10 cellular contexts compared by ENCODE assay signal in the genomic region with DNA sequence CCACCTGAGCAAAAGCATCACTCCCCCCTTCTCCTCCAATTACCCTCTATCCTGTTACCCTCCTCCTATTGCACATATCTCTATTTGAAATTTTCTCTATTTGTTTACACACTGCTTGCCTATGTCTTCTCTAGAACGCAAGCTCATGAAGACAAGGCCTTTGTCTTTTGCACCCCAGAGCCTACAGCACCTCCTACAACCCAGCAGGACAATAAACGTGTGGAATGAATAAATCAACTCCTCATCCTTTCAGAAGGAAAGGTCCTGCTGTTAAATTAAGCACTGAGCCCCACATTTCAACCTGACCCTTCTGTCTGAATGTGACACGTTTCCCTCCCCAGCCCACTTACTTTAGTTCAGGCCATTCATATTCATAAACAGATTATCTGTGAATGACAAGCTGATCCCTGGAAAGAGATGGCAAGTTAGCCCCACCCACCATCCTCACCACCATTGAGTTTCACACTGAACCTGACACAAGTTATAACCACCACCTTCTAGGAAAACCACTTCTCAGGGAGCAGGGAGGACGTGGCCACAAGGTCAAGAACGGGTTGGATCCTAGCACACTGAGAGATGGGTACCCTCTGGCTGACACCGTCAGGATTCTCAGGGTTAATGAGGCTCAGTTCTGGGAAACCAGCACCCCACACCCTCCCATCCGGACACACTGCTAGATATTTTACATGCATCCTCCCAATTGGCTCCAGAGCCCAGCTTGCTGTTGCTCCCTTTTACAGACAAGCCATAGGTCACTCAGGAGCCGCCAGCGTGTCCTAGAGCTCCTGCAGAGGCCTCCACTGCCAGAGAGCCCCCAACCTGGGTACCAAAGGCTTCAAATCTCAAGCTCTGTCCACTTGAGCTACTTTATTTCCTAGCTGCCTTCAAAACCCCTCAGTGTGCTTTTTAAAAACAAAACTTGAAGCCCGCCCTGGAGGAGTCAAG. TPM values are rescaled to one million over a fixed set of nuclear protein-coding genes. Genes with fewer than 3 reads are reported as not detected.
DNase-seq lines count a peak whose midpoint lies in the region; ATAC-seq, FAIRE-seq and TF ChIP-seq lines count a peak whose summit lies in the region.
"Had no signal": no experiment of that assay in that cellular context is flagged by ENCODE, and none has a peak within 500 bp of the region (broad histone marks: within the 10 kb centered on the region; RNA-seq: fewer than 3 reads in every experiment).

No MANE protein-coding gene starts in this region.

- intact Hi-C loops in A673 (cut with micrococcal nuclease; ENCODE audit: unreplicated experiment) = loop anchor here (5.0 kb wide), 1 partner anchor 229 kb away; the partner anchor contains the start of gene ARHGAP21

- peak; percentile 80 for DNase-seq in A673 (ENCODE audit: low spot score)
- DNase-seq in GM12864 (ENCODE audit: low read depth) = no peak
- DNase-seq in NCI-H524 (lab: John Stamatoyannopoulos, UW) = peak; percentile 28 to 58
- DNase-seq in bronchial epithelial cell (ENCODE audit: low read depth) = no peak
- peak; percentile 53 for DNase-seq in iris pigment epithelial cell (ENCODE audit: low read depth)
- DNase-seq in stimulated activated naive B cell treated with anti-CD40 and anti-IgM and Interleukin-4, amounts not matched to agents 10 μg/mL and 1 μg/mL and 100 μg/mL, for 72 hours = no peak
- no peak for DNase-seq in NCI-H2081 treated with DMSO at 0.1 percent for 48 hours (lab: John Stamatoyannopoulos, UW)

- H3K27ac Mint-ChIP-seq in stimulated activated naive B cell treated with anti-CD40 and anti-IgM and Interleukin-4, amounts not matched to agents 10 μg/mL and 1 μg/mL and 100 μg/mL, for 72 hours = no peak overlapping the region

- peak overlapping the region; percentile 57 for H3K4me3 ChIP-seq in A673 (ENCODE audit: low read depth, low read length, poor library complexity, severe bottlenecking)
- peak overlapping the region; percentile 62 for H3K4me3 ChIP-seq in GM12864 (ENCODE audit: low read depth, low read length)
- H3K4me3 ChIP-seq in bronchial epithelial cell (ENCODE audit: low read depth, low read length) = peak overlapping the region; percentile 59

- BruUV-seq in A673 (replicated peaks; lab: Mats Ljungman, UMichigan) = no TSS peak

- CTCF ChIA-PET in A673 (lab: Charles Lee) = no interaction called here

- H3K9me3 ChIP-seq in A673 (ENCODE audit: low read depth, low read length, poor library complexity, severe bottlenecking) = no peaks in the 10 kb centered on the region

- peaks cover 4 to 12% of the 10 kb centered on the region in 2 donors for H3K4me1 Mint-ChIP-seq in stimulated activated naive B cell treated with anti-CD40 and anti-IgM and Interleukin-4, amounts not matched to agents 10 μg/mL and 1 μg/mL and 100 μg/mL, for 72 hours

- POLR2A ChIA-PET in A673 (lab: Charles Lee; ENCODE audit: low non-redundant PET) = interaction anchor here (0.5 to 1.0 kb wide), 3 partner anchors 72 to 1606 kb away, joined by 3 read pairs; no protein-coding TSS in a partner anchor

- H3K9me3 Mint-ChIP-seq in stimulated activated naive B cell treated with anti-CD40 and anti-IgM and Interleukin-4, amounts not matched to agents 10 μg/mL and 1 μg/mL and 100 μg/mL, for 72 hours = peaks cover 0 to 3% of the 10 kb centered on the region in 2 donors

- no peak for ATAC-seq in stimulated activated naive B cell treated with anti-CD40 and anti-IgM and Interleukin-4, amounts not matched to agents 10 μg/mL and 1 μg/mL and 100 μg/mL, for 72 hours (replicated peaks)
- ATAC-seq in HG03175 (IDR thresholded peaks at IDR 0.05; ENCODE audit: unreplicated experiment) = no peak
- ATAC-seq: HCT116 had no signal

- H3K36me3 Mint-ChIP-seq in stimulated activated naive B cell treated with anti-CD40 and anti-IgM and Interleukin-4, amounts not matched to agents 10 μg/mL and 1 μg/mL and 100 μg/mL, for 72 hours = no peaks in the 10 kb centered on the region

- peaks cover 39 to 52% of the 10 kb centered on the region in 2 donors for H3K27me3 Mint-ChIP-seq in stimulated activated naive B cell treated with anti-CD40 and anti-IgM and Interleukin-4, amounts not matched to agents 10 μg/mL and 1 μg/mL and 100 μg/mL, for 72 hours

- TF ChIP-seq CTCF in A673 (conservative IDR thresholded peaks at IDR 0.05; ENCODE audit: low read depth, low read length) (no peak), GM12864 (IDR thresholded peaks at IDR 0.05; ENCODE audit: low read depth, low read length, missing control alignments) (no peak), bronchial epithelial cell (IDR thresholded peaks at IDR 0.05; ENCODE audit: insufficient read depth, low read length, severe bottlenecking) (no peak)

- no peaks in the 10 kb centered on the region for H3K36me3 ChIP-seq in A673 (ENCODE audit: insufficient read depth, low read length, poor library complexity, severe bottlenecking)
- no peaks in the 10 kb centered on the region for H3K36me3 ChIP-seq in bronchial epithelial cell (ENCODE audit: control insufficient read depth, insufficient read depth, low read length)

- no peaks in the 10 kb centered on the region for H3K27me3 ChIP-seq in A673 (replicated peaks; ENCODE audit: insufficient read depth, low read depth, low read length, poor library complexity)
- no peaks in the 10 kb centered on the region for H3K27me3 ChIP-seq in bronchial epithelial cell (ENCODE audit: control insufficient read depth, insufficient read depth, low read length)

- FAIRE-seq in bronchial epithelial cell (lab: Jason Lieb, UNC) = peak; percentile 23
- FAIRE-seq: islet of Langerhans had no signal

- H3K4me1 ChIP-seq in A673 (ENCODE audit: insufficient read depth, low read length, poor library complexity, severe bottlenecking) = peaks cover 34% of the 10 kb centered on the region

- peak overlapping the region; percentile 73 to 80 for H3K4me3 Mint-ChIP-seq in stimulated activated naive B cell treated with anti-CD40 and anti-IgM and Interleukin-4, amounts not matched to agents 10 μg/mL and 1 μg/mL and 100 μg/mL, for 72 hours

- peak overlapping the region; percentile 91 for H3K27ac ChIP-seq in A673 (ENCODE audit: low read depth, low read length, poor library complexity, severe bottlenecking)

RNA-seq across cellular contexts. Expression of gene PRTFDC1, which starts 0.9 kb away (rescaled TPM):
- total RNA-seq in A673 (2021) (49.7 and 49.8 TPM in 2 replicates), bronchial epithelial cell (2.4 and 5.5 TPM in 2 replicates)

Comparison
In these comparisons a context has a peak if more than half of its experiments do, and no peak if none do; other contexts are left out.
1. DNase-seq: peak in A673 (single experiment), NCI-H524 (2 of 2) and iris pigment epithelial cell (single experiment); none in GM12864 (single experiment), bronchial epithelial cell (single experiment), stimulated activated naive B cell treated with anti-CD40 and anti-IgM and Interleukin-4, amounts not matched to agents 10 μg/mL and 1 μg/mL and 100 μg/mL, for 72 hours (single experiment) and NCI-H2081 treated with DMSO at 0.1 percent for 48 hours (single experiment).
2. Peak in every context shown above with its lines, with median percentiles within 50 percentile points of each other: H3K4me3 ChIP-seq.